ENCODE assay signal across 26 cellular contexts in the genomic region with DNA sequence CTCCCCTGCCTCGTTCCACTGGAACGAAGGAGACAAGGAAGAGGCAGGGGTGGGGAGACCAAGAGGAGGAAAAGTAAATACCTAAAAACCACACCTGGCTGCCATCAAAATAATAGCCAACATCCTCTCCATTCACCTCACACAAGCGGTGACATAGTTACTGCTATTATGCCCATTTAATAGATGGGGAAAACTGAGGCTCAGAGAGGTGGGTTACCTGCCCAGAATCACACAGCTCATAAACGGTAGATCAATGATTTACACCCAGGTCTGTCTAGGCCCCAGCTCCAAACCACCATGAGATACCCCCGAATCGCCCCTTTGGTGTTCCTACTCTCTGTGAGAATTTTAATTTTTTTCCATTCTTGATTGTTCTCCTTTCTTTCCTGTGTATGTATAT.
DNase-seq lines count a peak whose midpoint lies in the region; ATAC-seq, FAIRE-seq and TF ChIP-seq lines count a peak whose summit lies in the region.
"Had no signal": no experiment of that assay in that cellular context is flagged by ENCODE, and none has a peak within 500 bp of the region (broad histone marks: within the 10 kb centered on the region; RNA-seq: fewer than 3 reads in every experiment).

No MANE protein-coding gene starts in this region.

- H3K4me1 Mint-ChIP-seq in CD14-positive monocyte (no peaks in the 10 kb centered on the region), Caco-2 (ENCODE audit: low read depth, unreplicated experiment) (peaks cover 46% of the 10 kb centered on the region), neural progenitor cell (peaks cover 42% of the 10 kb centered on the region)
- H3K4me1 Mint-ChIP-seq in activated T-helper 17 cell treated with anti-CD3 and anti-CD28 coated beads, Interleukin-2, amount 50 U/mL, for 72 hours: no peaks in the 10 kb centered on the region

- 2% methylated on average over 6 of the region's 6 CpGs for WGBS in K562 (ENCODE audit: insufficient coverage, low coverage, missing lambda C conversion rate)

- no peak overlapping the region for H3K27ac ChIP-seq in K562 (ENCODE audit: extremely low read depth, low read depth, low read length)
- no peak overlapping the region for H3K27ac ChIP-seq in neural progenitor cell
- H3K27ac ChIP-seq: BLaER1 had no signal

- ATAC-seq in K562: no peak
- no peak for ATAC-seq in GM21390 (IDR thresholded peaks at IDR 0.05; ENCODE audit: unreplicated experiment)
- no peak for ATAC-seq in activated T-helper 17 cell treated with anti-CD3 and anti-CD28 coated beads, Interleukin-2, amount 50 U/mL, for 72 hours (replicated peaks)
- ATAC-seq: CD8-positive, alpha-beta T cell; GM12878 had no signal

- no peaks in the 10 kb centered on the region for H3K9me1 ChIP-seq in K562 (ENCODE audit: control insufficient read depth, insufficient read depth, low read length)

- H3K36me3 Mint-ChIP-seq in CD14-positive monocyte (no peaks in the 10 kb centered on the region), Caco-2 (ENCODE audit: insufficient read depth, unreplicated experiment) (peaks cover 5% of the 10 kb centered on the region), neural progenitor cell (no peaks in the 10 kb centered on the region)
- H3K36me3 Mint-ChIP-seq in activated T-helper 17 cell treated with anti-CD3 and anti-CD28 coated beads, Interleukin-2, amount 50 U/mL, for 72 hours (ENCODE audit: low read depth): no peaks in the 10 kb centered on the region
- H3K36me3 Mint-ChIP-seq: CD8-positive, alpha-beta T cell had no signal

- H3K79me2 ChIP-seq in K562 (ENCODE audit: control insufficient read depth, insufficient read depth, low read length) (no peaks in the 10 kb centered on the region), neural progenitor cell (ENCODE audit: low read depth) (no peaks in the 10 kb centered on the region)

- CTCF ChIA-PET in Caco-2 (lab: Charles Lee) (interaction anchor here (0.6 to 1.5 kb wide), 2 partner anchors 9 to 48 kb away, joined by 3 to 5 read pairs; no protein-coding TSS in a partner anchor), K562 (lab: Yijun Ruan, JAX; ENCODE audit: low intra/inter-chr PET ratio) (no interaction called here)

- H3K27me3 ChIP-seq in Caco-2 (replicated peaks; ENCODE audit: control insufficient read depth, insufficient read depth, low read length): no peaks in the 10 kb centered on the region
- H3K27me3 ChIP-seq in K562 (ENCODE audit: control insufficient read depth in 2 of 2, insufficient read depth in 2 of 2, low read length in 2 of 2): peaks cover 4 to 21% of the 10 kb centered on the region in 2 experiments; a peak in 4 of 5 replicates
- peaks cover 30% of the 10 kb centered on the region for H3K27me3 ChIP-seq in neural progenitor cell
- H3K27me3 ChIP-seq: BE2C had no signal

- no peak for TF ChIP-seq POLR2A in K562 (conservative IDR thresholded peaks at IDR 0.05)

- in situ Hi-C loops in K562 (cut with MboI): no loop called here

- peaks cover 30% of the 10 kb centered on the region for H3K4me1 ChIP-seq in Caco-2
- peaks cover 0 to 4% of the 10 kb centered on the region in 2 experiments; a peak in 2 of 5 replicates for H3K4me1 ChIP-seq in K562 (replicated peaks in 1 of 2; ENCODE audit: control insufficient read depth in 2 of 2, insufficient read depth in 2 of 2, low read length in 2 of 2)
- H3K4me1 ChIP-seq in neural progenitor cell: peaks cover 39% of the 10 kb centered on the region
- H3K4me1 ChIP-seq: BE2C had no signal

- H3K27me3 Mint-ChIP-seq in CD14-positive monocyte (ENCODE audit: low read depth in 3 of 3) (peaks cover 16 to 33% (median 30%) of the 10 kb centered on the region in 3 donors), Caco-2 (ENCODE audit: insufficient read depth, unreplicated experiment) (no peaks in the 10 kb centered on the region), neural progenitor cell (ENCODE audit: insufficient read depth, low read depth) (peaks cover 45% of the 10 kb centered on the region)
- H3K27me3 Mint-ChIP-seq in activated T-helper 17 cell treated with anti-CD3 and anti-CD28 coated beads, Interleukin-2, amount 50 U/mL, for 72 hours: peaks cover 40% of the 10 kb centered on the region

- H3K4me3 Mint-ChIP-seq in CD14-positive monocyte (no peak overlapping the region), Caco-2 (ENCODE audit: unreplicated experiment) (no peak overlapping the region), neural progenitor cell (peak overlapping the region; percentile 20)
- H3K4me3 Mint-ChIP-seq in activated T-helper 17 cell treated with anti-CD3 and anti-CD28 coated beads, Interleukin-2, amount 50 U/mL, for 72 hours: no peak overlapping the region
- H3K4me3 Mint-ChIP-seq: CD4-positive, alpha-beta T cell; CD8-positive, alpha-beta T cell had no signal

- TF ChIP-seq RAD21 in K562 (CRISPR knock-in tag; conservative IDR thresholded peaks at IDR 0.05 in 1 of 2, IDR thresholded peaks at IDR 0.05 in 1 of 2): no peak

- TF ChIP-seq EP300 in K562 (IDR thresholded peaks at IDR 0.05; ENCODE audit: low read length): no peak

- H3K9ac ChIP-seq in K562 (ENCODE audit: insufficient read depth in 1 of 2, low read depth in 2 of 2, low read length in 2 of 2) (no peak overlapping the region), neural progenitor cell (no peak overlapping the region)
- H3K9ac ChIP-seq: BLaER1 had no signal

- peaks cover 0 to 5% (median 0%) of the 10 kb centered on the region in 7 donors for H3K9me3 Mint-ChIP-seq in CD14-positive monocyte
- no peaks in the 10 kb centered on the region for H3K9me3 Mint-ChIP-seq in Caco-2 (ENCODE audit: unreplicated experiment)
- no peaks in the 10 kb centered on the region for H3K9me3 Mint-ChIP-seq in neural progenitor cell
- no peaks in the 10 kb centered on the region for H3K9me3 Mint-ChIP-seq in activated T-helper 17 cell treated with anti-CD3 and anti-CD28 coated beads, Interleukin-2, amount 50 U/mL, for 72 hours
- H3K9me3 Mint-ChIP-seq: CD4-positive, alpha-beta T cell; CD8-positive, alpha-beta T cell had no signal

- no peak overlapping the region for H3K4me3 ChIP-seq in Caco-2 (ENCODE audit: low read depth, low read length)
- no peak overlapping the region for H3K4me3 ChIP-seq in K562
- no peak overlapping the region for H3K4me3 ChIP-seq in neural progenitor cell
- H3K4me3 ChIP-seq: BLaER1, GM12878 had no signal

- BruUV-seq in Caco-2 (replicated peaks; lab: Mats Ljungman, UMichigan) (no TSS peak), K562 (replicated peaks; lab: Mats Ljungman, UMichigan) (no TSS peak)

- POLR2A ChIA-PET in Caco-2 (lab: Charles Lee): no interaction called here
- POLR2A ChIA-PET in K562 (lab: Yijun Ruan, JAX): interaction anchor here (0.6 to 0.8 kb wide), 3 partner anchors 9 to 466 kb away, joined by 3 read pairs; no protein-coding TSS in a partner anchor

- intact Hi-C loops in CD14-positive monocyte (cut with micrococcal nuclease) (no loop called here), Caco-2 (cut with micrococcal nuclease; ENCODE audit: unreplicated experiment) (no loop called here), K562 (cut with micrococcal nuclease) (no loop called here)

- H3K36me3 ChIP-seq in Caco-2 (ENCODE audit: control insufficient read depth, insufficient read depth, low read length) (no peaks in the 10 kb centered on the region), K562 (ENCODE audit: control insufficient read depth, insufficient read depth, low read length) (no peaks in the 10 kb centered on the region), neural progenitor cell (no peaks in the 10 kb centered on the region)
- H3K36me3 ChIP-seq: BE2C, BLaER1 had no signal

- no peaks in the 10 kb centered on the region; the same call in 1 of the 2 replicates for H4K20me1 ChIP-seq in K562 (replicated peaks; ENCODE audit: control insufficient read depth, insufficient read depth, low read length)
- no peaks in the 10 kb centered on the region for H4K20me1 ChIP-seq in neural progenitor cell (ENCODE audit: low read depth)
- H4K20me1 ChIP-seq: BLaER1 had no signal

- H3F3A ChIP-seq in neural progenitor cell (ENCODE audit: low read depth): peaks cover 15% of the 10 kb centered on the region

- peak; percentile 0 for DNase-seq in CD14-positive monocyte (ENCODE audit: low spot score)
- no peak for DNase-seq in Caco-2
- DNase-seq in K562 (ENCODE audit: extremely low read depth in 1 of 4, low spot score in 3 of 4): no peak
- no peak for DNase-seq in neural progenitor cell (ENCODE audit: low spot score)
- no peak for DNase-seq in activated T-cell treated with anti-CD3 and anti-CD28 coated beads for 4 hours
- no peak for DNase-seq in cerebellum (ENCODE audit: low spot score)
- DNase-seq: 8988T; ACHN; BE2C; C1 segment of cervical spinal cord; CD4-positive, alpha-beta T cell; CD8-positive, alpha-beta T cell; DMS 273 treated with DMSO at 0.1 percent for 48 hours; DMS153; DMS53; DMS79; DND-41; EL; GDM1 had no signal

- TF ChIP-seq CTCF in CD14-positive monocyte (IDR thresholded peaks at IDR 0.05) (no peak), Caco-2 (IDR thresholded peaks at IDR 0.05; ENCODE audit: insufficient read depth in 1 of 2, low read depth in 1 of 2, low read length in 1 of 2, severe bottlenecking in 1 of 2, unreplicated experiment in 1 of 2) (no peak), K562 (IDR thresholded peaks at IDR 0.05 in 2 of 3, conservative IDR thresholded peaks at IDR 0.05 in 1 of 3; ENCODE audit: insufficient read depth in 2 of 3, low read depth in 1 of 3, low read length in 3 of 3) (no peak), neural progenitor cell (IDR thresholded peaks at IDR 0.05) (no peak)

- H3K9me3 ChIP-seq in Caco-2 (no peaks in the 10 kb centered on the region), K562 (replicated peaks; ENCODE audit: control insufficient read depth, insufficient read depth, low read depth, low read length) (no peaks in the 10 kb centered on the region), neural progenitor cell (ENCODE audit: low read depth) (no peaks in the 10 kb centered on the region)
- H3K9me3 ChIP-seq: BE2C, BLaER1 had no signal

- FAIRE-seq in K562 (lab: Jason Lieb, UNC): no peak
- FAIRE-seq: A204.1, GM12878, GM12892, GM18507 had no signal

- H2AFZ ChIP-seq in K562 (ENCODE audit: low read depth, low read length): no peak overlapping the region
- H2AFZ ChIP-seq in neural progenitor cell (replicated peaks): no peak overlapping the region

- H3K4me2 ChIP-seq in K562 (ENCODE audit: insufficient read depth, low read length) (no peak overlapping the region), neural progenitor cell (no peak overlapping the region)
- H3K4me2 ChIP-seq: BLaER1 had no signal

- H3K27ac Mint-ChIP-seq in CD14-positive monocyte (no peak overlapping the region), Caco-2 (ENCODE audit: unreplicated experiment) (peak overlapping the region; percentile 29), neural progenitor cell (no peak overlapping the region)
- H3K27ac Mint-ChIP-seq in activated T-helper 17 cell treated with anti-CD3 and anti-CD28 coated beads, Interleukin-2, amount 50 U/mL, for 72 hours: no peak overlapping the region
- H3K27ac Mint-ChIP-seq: CD4-positive, alpha-beta T cell; CD8-positive, alpha-beta T cell had no signal

TF ChIP-seq in K562, 482 proteins besides CTCF, POLR2A, EP300 and RAD21 (continues in another document):
- TF ChIP-seq ZNF316 (IDR thresholded peaks at IDR 0.05): no peak
- no peak for TF ChIP-seq SAFB (IDR thresholded peaks at IDR 0.05; ENCODE audit: borderline replicate concordance, low read depth, low read length)
